In the genomic region with DNA sequence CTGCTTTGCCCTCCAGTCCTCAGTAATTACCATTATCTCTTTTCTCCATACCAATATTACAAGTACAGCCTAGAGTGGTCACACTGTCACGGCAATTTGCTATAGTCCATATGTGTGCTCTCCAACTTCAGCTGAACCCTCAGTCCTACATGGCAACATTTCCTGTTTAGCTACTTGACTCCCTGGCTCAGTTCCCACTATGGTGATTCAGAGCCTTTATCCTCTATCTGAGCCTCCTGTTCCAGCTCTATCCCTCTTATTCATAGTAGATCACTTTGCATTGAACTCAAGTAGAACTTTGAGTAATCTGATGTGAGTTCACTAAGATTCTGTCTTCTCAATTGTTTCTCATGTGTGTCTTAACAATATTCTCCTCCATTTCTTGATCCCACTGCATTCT, we compare ENCODE assay signal across 8 cellular contexts. TPM values are rescaled to one million over a fixed set of nuclear protein-coding genes. Genes with fewer than 3 reads are reported as not detected.
DNase-seq lines count a peak whose midpoint lies in the region; FAIRE-seq and TF ChIP-seq lines count a peak whose summit lies in the region.

No MANE protein-coding gene starts in this region.

- H3K4me3 ChIP-seq in skeletal muscle cell (ENCODE audit: low read depth, low read length) (no peak overlapping the region), HAP-1 (no peak overlapping the region)

- DNase-seq in GM12891 (ENCODE audit: insufficient read length, low spot score) (no peak), NCI-H345 (lab: John Stamatoyannopoulos, UW) (peak; percentile 78), dermis microvascular lymphatic vessel endothelial cell (ENCODE audit: low read depth in 2 of 2) (peak; percentile 79 to 97), skeletal muscle cell (ENCODE audit: low read depth) (peak; percentile 80), HuH-7.5 (ENCODE audit: low spot score) (no peak), HAP-1 (ENCODE audit: low spot score in 2 of 2) (no peak), cortex of kidney (lab: John Stamatoyannopoulos, UW) (no peak)
- no peak for DNase-seq in effector CD4-positive, alpha-beta T cell

- peaks cover 12% of the 10 kb centered on the region for H3K36me3 ChIP-seq in HAP-1 (replicated peaks)

- peak; percentile 56 for FAIRE-seq in GM12891 (lab: Jason Lieb, UNC)

- H3K9me3 ChIP-seq in HAP-1 = no peaks in the 10 kb centered on the region; the same call in 1 of the 2 replicates

- no peak for TF ChIP-seq POLR2A in GM12891 (IDR thresholded peaks at IDR 0.05; ENCODE audit: low read depth, low read length)

- H3K27me3 ChIP-seq in HAP-1 (ENCODE audit: low read depth) = no peaks in the 10 kb centered on the region

- H3K4me1 ChIP-seq in HAP-1 = no peaks in the 10 kb centered on the region

- in situ Hi-C loops in HAP-1 (cut with MboI; ENCODE audit: low sequenced_read_pairs) = no loop called here

TF ChIP-seq in GM12891, 5 proteins besides CTCF, POLR2A, EP300 and RAD21:
- TF ChIP-seq PAX5 (IDR thresholded peaks at IDR 0.05; ENCODE audit: insufficient read depth, low read length, severe bottlenecking) (no peak), SPI1 (IDR thresholded peaks at IDR 0.05; ENCODE audit: low read depth, low read length) (no peak), TAF1 (IDR thresholded peaks at IDR 0.05; ENCODE audit: low read depth, low read length) (no peak), POU2F2 (IDR thresholded peaks at IDR 0.05; ENCODE audit: low read depth, low read length) (no peak), POLR2AphosphoS5 (IDR thresholded peaks at IDR 0.05; ENCODE audit: low read depth, low read length) (no peak)

RNA-seq across cellular contexts. Expression of a gene that starts 43.7 kb away (rescaled TPM):
- polyA plus RNA-seq in GM12891 (2012; ENCODE audit: low read depth, missing spikeins) = 23.9 TPM
- 17.1 and 21.7 TPM in 2 replicates for total RNA-seq in dermis microvascular lymphatic vessel endothelial cell

RNA-seq across cellular contexts. Expression of a gene that starts 54.8 kb away (rescaled TPM):
- polyA plus RNA-seq in GM12891 (2012; ENCODE audit: low read depth, missing spikeins) = 3.3 TPM
- total RNA-seq in dermis microvascular lymphatic vessel endothelial cell = 160 and 164 TPM in 2 replicates

Comparison
In these comparisons a context has a peak if more than half of its experiments do, and no peak if none do; other contexts are left out.
1. DNase-seq: peak in NCI-H345 (single experiment), dermis microvascular lymphatic vessel endothelial cell (2 of 2) and skeletal muscle cell (single experiment); none in GM12891 (single experiment), effector CD4-positive, alpha-beta T cell (single experiment), HuH-7.5 (single experiment), HAP-1 (0 of 2) and cortex of kidney (single experiment).